ENCODE assay signal across 9 cellular contexts in the genomic region with DNA sequence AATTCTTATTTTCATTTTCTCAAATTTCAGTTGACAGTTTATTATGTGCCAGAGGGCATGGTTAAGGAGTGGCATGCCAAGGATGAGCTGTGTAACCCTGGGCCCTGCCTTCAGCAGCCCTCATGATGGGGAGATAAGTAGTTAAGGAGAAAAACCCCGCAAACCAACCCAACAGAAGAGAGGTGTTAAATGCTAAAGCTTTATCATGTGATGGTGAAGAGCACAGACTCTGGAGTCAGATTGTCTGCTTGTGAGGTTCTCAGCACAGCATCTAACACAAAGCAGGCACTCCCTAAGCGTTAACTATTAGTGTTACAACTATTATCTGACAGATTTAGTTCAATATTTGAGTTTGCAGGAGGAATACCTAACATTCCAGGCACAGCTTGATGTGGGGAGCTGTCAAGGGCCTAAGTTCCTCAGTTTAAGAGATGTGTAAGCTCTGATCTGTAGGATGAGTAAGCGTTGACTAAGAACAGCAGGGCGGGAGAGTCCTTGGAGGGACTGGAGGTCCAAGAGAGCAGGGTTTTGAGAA. TPM values are rescaled to one million over a fixed set of nuclear protein-coding genes. Genes with fewer than 3 reads are reported as not detected.
DNase-seq lines count a peak whose midpoint lies in the region; ATAC-seq and TF ChIP-seq lines count a peak whose summit lies in the region.
"Had no signal": no experiment of that assay in that cellular context is flagged by ENCODE, and none has a peak within 500 bp of the region (broad histone marks: within the 10 kb centered on the region; RNA-seq: fewer than 3 reads in every experiment).

No MANE protein-coding gene starts in this region.

- H3K4me1 ChIP-seq in HUES48 (ENCODE audit: control insufficient read depth, insufficient read depth, low read length) (peaks cover 65% of the 10 kb centered on the region), mesenchymal stem cell (ENCODE audit: control insufficient read depth, insufficient read depth, low read depth, low read length) (peaks cover 6% of the 10 kb centered on the region), BE2C (no peaks in the 10 kb centered on the region)

- no peak overlapping the region for H3K4me3 ChIP-seq in AG10803 (ENCODE audit: low read length)
- H3K4me3 ChIP-seq in HUES48 (ENCODE audit: low read depth, low read length): no peak overlapping the region
- no peak overlapping the region for H3K4me3 ChIP-seq in mesenchymal stem cell (ENCODE audit: insufficient read depth in 1 of 2, low read depth in 1 of 2, low read length in 2 of 2)
- no peak overlapping the region for H3K4me3 ChIP-seq in BE2C (ENCODE audit: low read depth, low read length)

- TF ChIP-seq CTCF in AG10803 (conservative IDR thresholded peaks at IDR 0.05; ENCODE audit: low read length) (no peak), BE2C (IDR thresholded peaks at IDR 0.05; ENCODE audit: low read depth, low read length) (no peak)

- peak; percentile 90 for DNase-seq in AG10803 (ENCODE audit: low read depth)
- peak; percentile 88 for DNase-seq in astrocyte of the hippocampus (ENCODE audit: low read depth, low spot score)
- DNase-seq in mesenchymal stem cell: peak; percentile 89
- DNase-seq in BE2C: no peak
- no peak for DNase-seq in NCI-H774 (lab: John Stamatoyannopoulos, UW)
- DNase-seq: NCI-H1417 had no signal

- peak overlapping the region in 1 of 2 experiments; percentile 60 for H3K23ac ChIP-seq in mesenchymal stem cell (ENCODE audit: low read length in 2 of 2)

- H2BK12ac ChIP-seq in mesenchymal stem cell (ENCODE audit: low read length in 2 of 2): no peak overlapping the region

- ATAC-seq in GM21515 (IDR thresholded peaks at IDR 0.05; ENCODE audit: unreplicated experiment): no peak
- ATAC-seq in HG03159 (IDR thresholded peaks at IDR 0.05; ENCODE audit: unreplicated experiment): no peak

- H3K27ac ChIP-seq in HUES48 (ENCODE audit: low read depth, low read length): peak overlapping the region; percentile 84
- H3K27ac ChIP-seq in mesenchymal stem cell (ENCODE audit: low read length, poor library complexity, severe bottlenecking): peak overlapping the region; percentile 98

- H3K36me3 ChIP-seq in HUES48 (ENCODE audit: control insufficient read depth, insufficient read depth, low read length) (no peaks in the 10 kb centered on the region), mesenchymal stem cell (ENCODE audit: control insufficient read depth in 1 of 2, insufficient read depth in 2 of 2, low read depth in 1 of 2, low read length in 2 of 2) (no peaks in the 10 kb centered on the region), BE2C (no peaks in the 10 kb centered on the region)

- H3K18ac ChIP-seq in mesenchymal stem cell (ENCODE audit: low read depth in 1 of 2, low read length in 2 of 2): peak overlapping the region; percentile 62 to 75

- 0% methylated on average over 3 of the region's 4 CpGs for WGBS in mesenchymal stem cell

- H3K4ac ChIP-seq in mesenchymal stem cell (ENCODE audit: low read depth in 1 of 2, low read length in 2 of 2): peak overlapping the region in 1 of 2 experiments; percentile 79

- peak overlapping the region; percentile 73 for H2AK5ac ChIP-seq in mesenchymal stem cell (ENCODE audit: low read length, severe bottlenecking)

- H3K4me2 ChIP-seq in mesenchymal stem cell (ENCODE audit: low read length, poor library complexity, severe bottlenecking): peak overlapping the region; percentile 50

- no peak overlapping the region for H3K14ac ChIP-seq in mesenchymal stem cell (ENCODE audit: low read length in 2 of 2)

- peak overlapping the region; percentile 12 for H2BK5ac ChIP-seq in mesenchymal stem cell (ENCODE audit: low read depth, low read length, poor library complexity, severe bottlenecking)

- no peak overlapping the region for H2AFZ ChIP-seq in mesenchymal stem cell (ENCODE audit: low read depth, low read length)

- H3K9me3 ChIP-seq in HUES48 (ENCODE audit: control insufficient read depth, insufficient read depth, low read length): no peaks in the 10 kb centered on the region
- no peaks in the 10 kb centered on the region for H3K9me3 ChIP-seq in mesenchymal stem cell (ENCODE audit: control insufficient read depth, low read length)
- H3K9me3 ChIP-seq in BE2C: no peaks in the 10 kb centered on the region

- peak overlapping the region; percentile 39 for H4K91ac ChIP-seq in mesenchymal stem cell (ENCODE audit: low read length)

- no peaks in the 10 kb centered on the region for H3K27me3 ChIP-seq in HUES48 (ENCODE audit: control insufficient read depth, insufficient read depth, low read length)
- no peaks in the 10 kb centered on the region for H3K27me3 ChIP-seq in mesenchymal stem cell (ENCODE audit: control insufficient read depth in 1 of 2, insufficient read depth in 1 of 2, low read length in 2 of 2)
- no peaks in the 10 kb centered on the region for H3K27me3 ChIP-seq in BE2C

- H3K9ac ChIP-seq in HUES48 (ENCODE audit: low read depth, low read length): no peak overlapping the region; the same call in 1 of the 2 replicates
- peak overlapping the region; percentile 57 for H3K9ac ChIP-seq in mesenchymal stem cell (ENCODE audit: low read length)

- no peak overlapping the region for H2BK120ac ChIP-seq in mesenchymal stem cell (ENCODE audit: low read depth, low read length)

- H2BK15ac ChIP-seq in mesenchymal stem cell (ENCODE audit: low read depth, poor library complexity, severe bottlenecking): no peak overlapping the region

- peaks cover 10% of the 10 kb centered on the region for H3K79me1 ChIP-seq in mesenchymal stem cell (replicated peaks; ENCODE audit: low read length, poor library complexity, severe bottlenecking)

- H4K8ac ChIP-seq in mesenchymal stem cell (ENCODE audit: low read length): no peak overlapping the region

RNA-seq across cellular contexts. Expression of a gene that starts 29.6 kb away (rescaled TPM):
- 27.5 TPM for polyA plus RNA-seq in mesenchymal stem cell (2013, experiment 1 of 2)
- polyA plus RNA-seq in mesenchymal stem cell (2013, experiment 2 of 2): 26.7 TPM
- polyA plus RNA-seq in BE2C (2012; ENCODE audit: insufficient read depth, insufficient read length, low read depth): 26.7 TPM

RNA-seq across cellular contexts. Expression of a gene that starts 56.4 kb away (rescaled TPM):
- 42.1 TPM for polyA plus RNA-seq in mesenchymal stem cell (2013, experiment 1 of 2)
- polyA plus RNA-seq in mesenchymal stem cell (2013, experiment 2 of 2): 45.0 TPM
- 10.6 TPM for polyA plus RNA-seq in BE2C (2012; ENCODE audit: insufficient read depth, insufficient read length, low read depth)

Comparison
In these comparisons a context has a peak if more than half of its experiments do, and no peak if none do; other contexts are left out.
1. DNase-seq: peak in AG10803 (single experiment), astrocyte of the hippocampus (single experiment) and mesenchymal stem cell (single experiment); none in BE2C (single experiment) and NCI-H774 (single experiment).